In the genomic region with DNA sequence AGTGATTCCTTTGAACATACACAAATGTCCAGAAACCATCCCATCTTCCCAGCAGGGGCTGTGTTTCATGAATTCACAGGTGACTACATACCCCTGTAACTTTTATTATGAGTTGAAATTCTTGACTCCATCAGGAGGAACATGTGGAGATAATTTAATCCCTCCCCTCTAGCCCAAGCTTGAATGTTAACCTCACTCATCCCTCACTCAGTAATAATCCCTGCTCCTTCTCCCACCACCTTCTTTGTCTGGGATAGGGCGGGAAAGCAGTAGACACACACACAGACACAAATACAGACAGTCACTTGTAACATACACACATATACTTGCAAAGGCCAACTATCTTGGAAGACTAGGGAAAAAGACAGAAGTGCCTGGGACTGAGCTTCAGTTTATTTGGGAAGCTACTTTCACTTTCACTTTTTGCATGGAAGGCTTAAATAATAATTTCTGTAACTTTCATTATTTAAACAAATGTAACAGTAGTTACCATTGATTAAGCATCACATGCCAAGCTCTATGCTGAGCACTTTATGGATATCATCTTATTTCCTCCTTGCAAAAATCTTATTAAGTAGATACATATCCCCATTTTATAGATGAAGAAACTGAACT, we compare ENCODE assay signal across 9 cellular contexts. TPM values are rescaled to one million over a fixed set of nuclear protein-coding genes. Genes with fewer than 3 reads are reported as not detected.
DNase-seq lines count a peak whose midpoint lies in the region; ATAC-seq and TF ChIP-seq lines count a peak whose summit lies in the region.
"Had no signal": no experiment of that assay in that cellular context is flagged by ENCODE, and none has a peak within 500 bp of the region (broad histone marks: within the 10 kb centered on the region; RNA-seq: fewer than 3 reads in every experiment).

No MANE protein-coding gene starts in this region.

- no peaks in the 10 kb centered on the region for H3K27me3 ChIP-seq in ACC112 (ENCODE audit: insufficient read depth, low read length)
- no peaks in the 10 kb centered on the region for H3K27me3 ChIP-seq in mucosa of rectum (ENCODE audit: control insufficient read depth in 2 of 2, insufficient read depth in 2 of 2, low read length in 2 of 2)
- no peaks in the 10 kb centered on the region for H3K27me3 ChIP-seq in CD4-positive, alpha-beta T cell (ENCODE audit: control insufficient read depth, insufficient read depth, low read length)
- H3K27me3 ChIP-seq in neuronal stem cell (ENCODE audit: control insufficient read depth in 3 of 3, insufficient read depth in 3 of 3, low read depth in 1 of 3, low read length in 3 of 3) = no peaks in the 10 kb centered on the region

- H3K27ac ChIP-seq in ACC112 (ENCODE audit: low read depth, low read length) = peak overlapping the region; percentile 19
- no peak overlapping the region for H3K27ac ChIP-seq in mucosa of rectum (ENCODE audit: low read depth in 2 of 2, low read length in 2 of 2)
- no peak overlapping the region for H3K27ac ChIP-seq in CD4-positive, alpha-beta T cell (ENCODE audit: low read depth, low read length)
- no peak overlapping the region for H3K27ac ChIP-seq in neuronal stem cell (replicated peaks; ENCODE audit: low read length)

- H2BK5ac ChIP-seq in neuronal stem cell (ENCODE audit: low read length) = no peak overlapping the region

- H4K8ac ChIP-seq in neuronal stem cell (ENCODE audit: low read depth, low read length) = no peak overlapping the region

- H3K36me3 ChIP-seq in ACC112 (ENCODE audit: insufficient read depth, low read length) (no peaks in the 10 kb centered on the region), mucosa of rectum (ENCODE audit: control insufficient read depth in 2 of 2, insufficient read depth in 2 of 2, low read length in 2 of 2) (no peaks in the 10 kb centered on the region), neuronal stem cell (replicated peaks in 1 of 2; ENCODE audit: control insufficient read depth in 2 of 2, insufficient read depth in 2 of 2, low read length in 2 of 2) (peaks cover 2 to 25% of the 10 kb centered on the region in 2 donors)

- no peak overlapping the region for H3K4me3 Mint-ChIP-seq in CD4-positive, alpha-beta T cell
- H3K4me3 Mint-ChIP-seq: activated naive CD4-positive, alpha-beta T cell treated with anti-CD3 and anti-CD28 coated beads, Interleukin-2, amount 10 ng/mL, durations not matched to agents 7 days and 5 days had no signal

- H3K4ac ChIP-seq in neuronal stem cell (ENCODE audit: low read length) = no peak overlapping the region

- H3K79me1 ChIP-seq in neuronal stem cell (ENCODE audit: low read depth, low read length) = peaks cover 2% of the 10 kb centered on the region

- WGBS in neuronal stem cell (ENCODE audit: extremely low coverage in 2 of 2, insufficient read length in 2 of 2, insufficient replicate concordance in 1 of 2), 2 donors = no CpG with 5 or more reads among the region's 1 CpG

- no peak for TF ChIP-seq CTCF in CD4-positive, alpha-beta T cell (IDR thresholded peaks at IDR 0.05)

- peak; percentile 29 for DNase-seq in LHCN-M2 (ENCODE audit: low read depth)
- peak; percentile 26 for DNase-seq in dedifferentiated amniotic fluid mesenchymal stem cell (ENCODE audit: extremely low spot score)
- no peak for DNase-seq in CD4-positive, alpha-beta T cell
- no peak for DNase-seq in neuronal stem cell (ENCODE audit: low spot score)
- DNase-seq: activated naive CD4-positive, alpha-beta T cell treated with anti-CD3 and anti-CD28 coated beads, Interleukin-2, amount 10 ng/mL, durations not matched to agents 7 days and 5 days had no signal

- H3K4me3 ChIP-seq in ACC112 (ENCODE audit: low read depth, low read length) = peak overlapping the region; percentile 79
- peak overlapping the region; percentile 20 to 28 for H3K4me3 ChIP-seq in mucosa of rectum (ENCODE audit: low read length in 2 of 2)
- H3K4me3 ChIP-seq in neuronal stem cell (ENCODE audit: low read length in 2 of 2) = no peak overlapping the region

- ATAC-seq in GM19463 (IDR thresholded peaks at IDR 0.05; ENCODE audit: unreplicated experiment) = no peak
- no peak for ATAC-seq in CD4-positive, alpha-beta T cell (ENCODE audit: poor library complexity)
- ATAC-seq in HG02870 (IDR thresholded peaks at IDR 0.05; ENCODE audit: unreplicated experiment) = no peak

- peaks cover 20% of the 10 kb centered on the region for H3K4me1 Mint-ChIP-seq in CD4-positive, alpha-beta T cell (ENCODE audit: low read depth)

- H4K91ac ChIP-seq in neuronal stem cell (ENCODE audit: low read depth, low read length, poor library complexity) = no peak overlapping the region

- H3K9me3 Mint-ChIP-seq in CD4-positive, alpha-beta T cell = peaks cover 2% of the 10 kb centered on the region
- H3K9me3 Mint-ChIP-seq: activated naive CD4-positive, alpha-beta T cell treated with anti-CD3 and anti-CD28 coated beads, Interleukin-2, amount 10 ng/mL, durations not matched to agents 7 days and 5 days had no signal

- peaks cover 39% of the 10 kb centered on the region for H3K79me2 ChIP-seq in ACC112 (ENCODE audit: control insufficient read depth, insufficient read depth, low read length, unreplicated experiment)

- H3K4me1 ChIP-seq in ACC112 (ENCODE audit: control insufficient read depth, insufficient read depth, low read length, unreplicated experiment) = peaks cover 21% of the 10 kb centered on the region
- H3K4me1 ChIP-seq in mucosa of rectum (ENCODE audit: control insufficient read depth in 2 of 2, insufficient read depth in 2 of 2, low read length in 2 of 2) = peaks cover 0 to 3% of the 10 kb centered on the region in 2 donors
- H3K4me1 ChIP-seq in neuronal stem cell (ENCODE audit: control insufficient read depth in 2 of 2, insufficient read depth in 1 of 2, low read depth in 1 of 2, low read length in 2 of 2) = peaks cover 0 to 2% of the 10 kb centered on the region in 2 donors

- H3K18ac ChIP-seq in neuronal stem cell (ENCODE audit: low read length) = no peak overlapping the region

- H3K9me3 ChIP-seq in mucosa of rectum (ENCODE audit: control insufficient read depth in 2 of 2, low read length in 2 of 2) = no peaks in the 10 kb centered on the region
- no peaks in the 10 kb centered on the region for H3K9me3 ChIP-seq in CD4-positive, alpha-beta T cell (ENCODE audit: control insufficient read depth, low read length)
- no peaks in the 10 kb centered on the region for H3K9me3 ChIP-seq in neuronal stem cell (replicated peaks in 1 of 2; ENCODE audit: control insufficient read depth in 2 of 2, insufficient read depth in 1 of 2, low read depth in 1 of 2, low read length in 2 of 2)

- no peak overlapping the region for H2BK120ac ChIP-seq in neuronal stem cell (ENCODE audit: low read depth, low read length)

- POLR2A ChIA-PET in CD4-positive, alpha-beta T cell (lab: Charles Lee) = no interaction called here

- peaks cover 8% of the 10 kb centered on the region for H3K27me3 Mint-ChIP-seq in CD4-positive, alpha-beta T cell
- H3K27me3 Mint-ChIP-seq: activated naive CD4-positive, alpha-beta T cell treated with anti-CD3 and anti-CD28 coated beads, Interleukin-2, amount 10 ng/mL, durations not matched to agents 7 days and 5 days had no signal

- H2AFZ ChIP-seq in ACC112 (ENCODE audit: low read length, unreplicated experiment) (peak overlapping the region; percentile 73), neuronal stem cell (ENCODE audit: low read length) (no peak overlapping the region)

- H3K23ac ChIP-seq in neuronal stem cell (ENCODE audit: low read depth, low read length, poor library complexity) = no peak overlapping the region

- H3K36me3 Mint-ChIP-seq in CD4-positive, alpha-beta T cell (ENCODE audit: low read depth) = no peaks in the 10 kb centered on the region
- H3K36me3 Mint-ChIP-seq: activated naive CD4-positive, alpha-beta T cell treated with anti-CD3 and anti-CD28 coated beads, Interleukin-2, amount 10 ng/mL, durations not matched to agents 7 days and 5 days had no signal

- H2AK5ac ChIP-seq in neuronal stem cell (ENCODE audit: low read depth, low read length) = no peak overlapping the region

- intact Hi-C loops in CD4-positive, alpha-beta T cell (cut with DNase I, micrococcal nuclease) = no loop called here

- H3K4me2 ChIP-seq in neuronal stem cell (ENCODE audit: insufficient read depth, low read length, poor library complexity, severe bottlenecking) = no peak overlapping the region

- CTCF ChIA-PET in CD4-positive, alpha-beta T cell (lab: Charles Lee) = no interaction called here

- no peak overlapping the region for H2BK12ac ChIP-seq in neuronal stem cell (ENCODE audit: low read length)

- no peak overlapping the region for H2BK15ac ChIP-seq in neuronal stem cell (ENCODE audit: low read length)

- no peak overlapping the region for H3K14ac ChIP-seq in neuronal stem cell (ENCODE audit: low read length)

- H3K9ac ChIP-seq in mucosa of rectum (ENCODE audit: low read depth in 1 of 2, low read length in 2 of 2) (no peak overlapping the region), neuronal stem cell (ENCODE audit: low read depth, low read length, poor library complexity) (no peak overlapping the region)

- H3K27ac Mint-ChIP-seq in CD4-positive, alpha-beta T cell = no peak overlapping the region
- H3K27ac Mint-ChIP-seq: activated naive CD4-positive, alpha-beta T cell treated with anti-CD3 and anti-CD28 coated beads, Interleukin-2, amount 10 ng/mL, durations not matched to agents 7 days and 5 days had no signal

RNA-seq across cellular contexts. Expression of a gene that starts 7.3 kb away (rescaled TPM):
- 9.0 and 11.0 TPM in 2 replicates for total RNA-seq in LHCN-M2 (2014; rRNA removed)
- 2.8 TPM for polyA plus RNA-seq in LHCN-M2 (2012)
- 1 to 10 TPM in 1 of 2 experiments, under 1 TPM in 1; 0.98 to 1.5 TPM for total RNA-seq in CD4-positive, alpha-beta T cell
- 54.8 TPM for polyA plus RNA-seq in neuronal stem cell (2013, experiment 1 of 2)
- 57.4 TPM for polyA plus RNA-seq in neuronal stem cell (2013, experiment 2 of 2)

Comparison
In these comparisons a context has a peak if more than half of its experiments do, and no peak if none do; other contexts are left out.
1. H3K4me3 ChIP-seq: peak in ACC112 (single experiment) and mucosa of rectum (2 of 2); none in neuronal stem cell (0 of 2).
2. DNase-seq: peak in LHCN-M2 (single experiment) and dedifferentiated amniotic fluid mesenchymal stem cell (single experiment); none in CD4-positive, alpha-beta T cell (0 of 10) and neuronal stem cell (single experiment).